10 cellular contexts compared by ENCODE assay signal in genomic region chr14:70555890-70556289, GRCh38. TPM values are rescaled to one million over a fixed set of nuclear protein-coding genes. Genes with fewer than 3 reads are reported as not detected.
A peak's percentile ranks its signal among the peaks of the same experiment; 100 is the strongest.
DNase-seq lines count a peak whose midpoint lies in the region; ATAC-seq and TF ChIP-seq lines count a peak whose summit lies in the region.
"Had no signal": no experiment of that assay in that cellular context is flagged by ENCODE, and none has a peak within 500 bp of the region (broad histone marks: within the 10 kb centered on the region; RNA-seq: fewer than 3 reads in every experiment).

No MANE protein-coding gene starts in this region.

- ATAC-seq in stimulated activated naive B cell treated with anti-CD40 and anti-IgM and Interleukin-4, amounts not matched to agents 10 μg/mL and 1 μg/mL and 100 μg/mL, for 72 hours (replicated peaks), result no peak
- ATAC-seq in GM18873 (IDR thresholded peaks at IDR 0.05; ENCODE audit: low FRiP score, unreplicated experiment), result no peak
- ATAC-seq in HG02678 (IDR thresholded peaks at IDR 0.05; ENCODE audit: unreplicated experiment), result no peak
- ATAC-seq: A549 had no signal

- H3K4me1 Mint-ChIP-seq in T-helper 1 cell treated with Interleukin-12 subunit alpha and Interleukin-12 subunit beta and Interleukin-4 antibody, amounts not matched to agents 30 μg/mL and 1 μg/mL, for 36 hours (ENCODE audit: low read depth), result no peaks in the 10 kb centered on the region
- peaks cover 0 to 10% of the 10 kb centered on the region in 2 donors for H3K4me1 Mint-ChIP-seq in stimulated activated naive B cell treated with anti-CD40 and anti-IgM and Interleukin-4, amounts not matched to agents 10 μg/mL and 1 μg/mL and 100 μg/mL, for 72 hours

- no peak overlapping the region for H3K4me3 ChIP-seq in cardiac fibroblast (replicated peaks in 1 of 2; ENCODE audit: low read depth in 2 of 2, low read length in 2 of 2)
- no peak overlapping the region for H3K4me3 ChIP-seq in MG63
- H3K4me3 ChIP-seq: A549 had no signal

- no peaks in the 10 kb centered on the region for H3K27me3 ChIP-seq in MG63

- no peaks in the 10 kb centered on the region for H3K27me3 Mint-ChIP-seq in T-helper 1 cell treated with Interleukin-12 subunit alpha and Interleukin-12 subunit beta and Interleukin-4 antibody, amounts not matched to agents 30 μg/mL and 1 μg/mL, for 36 hours (ENCODE audit: low read depth)
- no peaks in the 10 kb centered on the region for H3K27me3 Mint-ChIP-seq in stimulated activated naive B cell treated with anti-CD40 and anti-IgM and Interleukin-4, amounts not matched to agents 10 μg/mL and 1 μg/mL and 100 μg/mL, for 72 hours

- H3K9me3 ChIP-seq in MG63, result no peaks in the 10 kb centered on the region
- H3K9me3 ChIP-seq: A549 had no signal

- no peak overlapping the region for H3K27ac Mint-ChIP-seq in T-helper 1 cell treated with Interleukin-12 subunit alpha and Interleukin-12 subunit beta and Interleukin-4 antibody, amounts not matched to agents 30 μg/mL and 1 μg/mL, for 36 hours
- no peak overlapping the region for H3K27ac Mint-ChIP-seq in stimulated activated naive B cell treated with anti-CD40 and anti-IgM and Interleukin-4, amounts not matched to agents 10 μg/mL and 1 μg/mL and 100 μg/mL, for 72 hours

- no peak for TF ChIP-seq CTCF in cardiac fibroblast (IDR thresholded peaks at IDR 0.05; ENCODE audit: low read depth, low read length)

- peaks cover 6% of the 10 kb centered on the region for H3K36me3 Mint-ChIP-seq in T-helper 1 cell treated with Interleukin-12 subunit alpha and Interleukin-12 subunit beta and Interleukin-4 antibody, amounts not matched to agents 30 μg/mL and 1 μg/mL, for 36 hours (ENCODE audit: low read depth)
- H3K36me3 Mint-ChIP-seq in stimulated activated naive B cell treated with anti-CD40 and anti-IgM and Interleukin-4, amounts not matched to agents 10 μg/mL and 1 μg/mL and 100 μg/mL, for 72 hours, result peaks cover 25 to 39% of the 10 kb centered on the region in 2 donors

- H3K36me3 ChIP-seq in MG63, result no peaks in the 10 kb centered on the region; the same call in 1 of the 2 replicates

- H3K4me3 Mint-ChIP-seq in T-helper 1 cell treated with Interleukin-12 subunit alpha and Interleukin-12 subunit beta and Interleukin-4 antibody, amounts not matched to agents 30 μg/mL and 1 μg/mL, for 36 hours, result peak overlapping the region; percentile 7
- H3K4me3 Mint-ChIP-seq in stimulated activated naive B cell treated with anti-CD40 and anti-IgM and Interleukin-4, amounts not matched to agents 10 μg/mL and 1 μg/mL and 100 μg/mL, for 72 hours, result peak overlapping the region; percentile 21 to 33

- DNase-seq in T-helper 1 cell, result no peak
- peak; percentile 30 to 32 for DNase-seq in cardiac fibroblast (ENCODE audit: low read depth in 2 of 2)
- DNase-seq in kidney glomerular epithelial cell (lab: John Stamatoyannopoulos, UW), result peak; percentile 5
- no peak for DNase-seq in stimulated activated naive B cell treated with anti-CD40 and anti-IgM and Interleukin-4, amounts not matched to agents 10 μg/mL and 1 μg/mL and 100 μg/mL, for 72 hours
- DNase-seq in MG63, result no peak
- DNase-seq: activated CD4-positive, CD25-positive, alpha-beta regulatory T cell had no signal

- peaks cover 8% of the 10 kb centered on the region for H3K9me3 Mint-ChIP-seq in T-helper 1 cell treated with Interleukin-12 subunit alpha and Interleukin-12 subunit beta and Interleukin-4 antibody, amounts not matched to agents 30 μg/mL and 1 μg/mL, for 36 hours
- peaks cover 4 to 6% of the 10 kb centered on the region in 2 donors for H3K9me3 Mint-ChIP-seq in stimulated activated naive B cell treated with anti-CD40 and anti-IgM and Interleukin-4, amounts not matched to agents 10 μg/mL and 1 μg/mL and 100 μg/mL, for 72 hours

RNA-seq across cellular contexts. Expression of gene ADAM20, which starts 21.1 kb away (rescaled TPM):
- total RNA-seq in MG63 (2014; rRNA removed; shearing (Covaris generic); ENCODE audit: low replicate concordance), result not detected in 2 replicates

RNA-seq across cellular contexts. Expression of gene MED6, which starts 44.6 kb away (rescaled TPM):
- total RNA-seq in MG63 (2014; rRNA removed; shearing (Covaris generic); ENCODE audit: low replicate concordance), result 19.2 and 28.2 TPM in 2 replicates

Comparison
In these comparisons a context has a peak if more than half of its experiments do, and no peak if none do; other contexts are left out.
1. DNase-seq: peak in cardiac fibroblast (2 of 2) and kidney glomerular epithelial cell (single experiment); none in T-helper 1 cell (0 of 5), stimulated activated naive B cell treated with anti-CD40 and anti-IgM and Interleukin-4, amounts not matched to agents 10 μg/mL and 1 μg/mL and 100 μg/mL, for 72 hours (single experiment) and MG63 (single experiment).